Comparison of ENCODE assay signal across 23 cellular contexts in the genomic region with DNA sequence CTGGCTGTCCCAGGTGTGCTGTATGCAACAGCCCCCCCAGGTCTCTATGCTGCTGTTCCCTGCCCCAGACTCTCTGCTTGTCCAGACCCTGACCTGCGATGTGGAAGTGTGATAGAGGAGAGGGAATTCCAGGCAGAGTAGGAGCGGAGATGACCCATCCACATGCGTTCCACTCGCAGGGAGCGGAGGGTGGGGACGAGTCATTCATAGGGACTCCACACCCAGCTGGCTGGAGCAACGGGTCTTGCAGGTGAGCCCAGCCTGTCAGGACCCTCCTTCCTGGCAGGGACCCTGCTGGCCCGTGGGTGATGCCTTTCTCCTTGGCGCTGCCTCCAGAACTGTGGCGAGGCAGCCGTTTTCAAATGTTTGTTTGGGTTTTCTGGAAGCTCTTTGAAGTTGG. TPM values are rescaled to one million over a fixed set of nuclear protein-coding genes. Genes with fewer than 3 reads are reported as not detected.
A peak's percentile ranks its signal among the peaks of the same experiment; 100 is the strongest.
DNase-seq lines count a peak whose midpoint lies in the region; ATAC-seq, FAIRE-seq and TF ChIP-seq lines count a peak whose summit lies in the region.
"Had no signal": no experiment of that assay in that cellular context is flagged by ENCODE, and none has a peak within 500 bp of the region (broad histone marks: within the 10 kb centered on the region; RNA-seq: fewer than 3 reads in every experiment).

No MANE protein-coding gene starts in this region.

- ATAC-seq in HepG2: no peak
- ATAC-seq in right lobe of liver: no peak
- no peak for ATAC-seq in stimulated activated effector memory CD8-positive, alpha-beta T cell treated with anti-CD3 and anti-CD28 coated beads, Interleukin-12 subunit alpha, Interleukin-12 subunit beta, amount 100 ng/mL, for 72 hours
- ATAC-seq in GM19455 (IDR thresholded peaks at IDR 0.05; ENCODE audit: unreplicated experiment): no peak
- ATAC-seq: GM12878, GM23338 had no signal

- H3K4me3 ChIP-seq in HepG2 (replicated peaks in 1 of 3; ENCODE audit: insufficient read depth in 1 of 3, low read depth in 2 of 3, low read length in 3 of 3) (no peak overlapping the region), right lobe of liver (no peak overlapping the region), osteoblast (ENCODE audit: insufficient read depth, low read length) (no peak overlapping the region)
- H3K4me3 ChIP-seq: GM12878, GM23338 had no signal

- no peak for TF ChIP-seq RAD21 in HepG2 (CRISPR knock-in tag; IDR thresholded peaks at IDR 0.05)

- BruUV-seq in HepG2 (replicated peaks; lab: Mats Ljungman, UMichigan): no TSS peak

- no peaks in the 10 kb centered on the region for H3K79me2 ChIP-seq in HepG2 (ENCODE audit: insufficient read depth, low read length)
- H3K79me2 ChIP-seq in osteoblast (ENCODE audit: insufficient read depth, low read length): no peaks in the 10 kb centered on the region

- H3K4me1 ChIP-seq in HepG2 (ENCODE audit: insufficient read depth, low read length) (peaks cover 99% of the 10 kb centered on the region), right lobe of liver (no peaks in the 10 kb centered on the region), osteoblast (ENCODE audit: insufficient read depth, low read length) (peaks cover 7% of the 10 kb centered on the region)

- FAIRE-seq in HepG2 (lab: Jason Lieb, UNC): no peak
- FAIRE-seq: GM12878, GM19239 had no signal

- no peak for TF ChIP-seq EP300 in HepG2 (IDR thresholded peaks at IDR 0.05; ENCODE audit: low read depth in 2 of 2, low read length in 2 of 2)
- no peak for TF ChIP-seq EP300 in HepG2 (CRISPR knock-in tag; IDR thresholded peaks at IDR 0.05; ENCODE audit: borderline replicate concordance)

- in situ Hi-C loops in HepG2 (cut with HindIII; ENCODE audit: extremely low pct_ligation_motif_present, low pct_unique_long_range_greater_than_20kb): no loop called here

- H3K27ac Mint-ChIP-seq in stimulated activated effector memory CD8-positive, alpha-beta T cell treated with anti-CD3 and anti-CD28 coated beads, Interleukin-12 subunit alpha, Interleukin-12 subunit beta, amount 100 ng/mL, for 72 hours: no peak overlapping the region
- H3K27ac Mint-ChIP-seq: CD4-positive, CD25-positive, alpha-beta regulatory T cell; CD8-positive, alpha-beta memory T cell; GM23338 had no signal

- no peaks in the 10 kb centered on the region for H3K4me1 Mint-ChIP-seq in stimulated activated effector memory CD8-positive, alpha-beta T cell treated with anti-CD3 and anti-CD28 coated beads, Interleukin-12 subunit alpha, Interleukin-12 subunit beta, amount 100 ng/mL, for 72 hours
- H3K4me1 Mint-ChIP-seq: CD4-positive, CD25-positive, alpha-beta regulatory T cell; CD8-positive, alpha-beta memory T cell had no signal

- 97% methylated on average over 8 of the region's 11 CpGs for WGBS in HepG2 (ENCODE audit: low lambda C conversion rate)
- 83% methylated on average over 7 of the region's 11 CpGs for whole genome bisulfite sequencing in right lobe of liver (ENCODE audit: insufficient coverage, low coverage, low lambda C conversion rate, missing lambda C conversion rate)

- CTCF ChIA-PET in HepG2 (lab: Yijun Ruan, JAX; ENCODE audit: low intra/inter-chr PET ratio, low total read pairs): no interaction called here

- POLR2A ChIA-PET in HepG2 (lab: Yijun Ruan, JAX): interaction anchor here (0.9 to 5.4 kb wide), 4 partner anchors 17 to 58 kb away, joined by 4 to 53 read pairs (median 14); a partner anchor contains a TSS

- H3K9me3 Mint-ChIP-seq in stimulated activated effector memory CD8-positive, alpha-beta T cell treated with anti-CD3 and anti-CD28 coated beads, Interleukin-12 subunit alpha, Interleukin-12 subunit beta, amount 100 ng/mL, for 72 hours: no peaks in the 10 kb centered on the region
- H3K9me3 Mint-ChIP-seq: CD8-positive, alpha-beta memory T cell; GM23338 had no signal

- H4K20me1 ChIP-seq in HepG2 (ENCODE audit: insufficient read depth, low read length) (no peaks in the 10 kb centered on the region), osteoblast (ENCODE audit: insufficient read depth, low read length) (peaks cover 77% of the 10 kb centered on the region)

- no peak for TF ChIP-seq CTCF in HepG2 (CRISPR knock-in tag; IDR thresholded peaks at IDR 0.05)
- TF ChIP-seq CTCF in right lobe of liver (IDR thresholded peaks at IDR 0.05): no peak
- no peak for TF ChIP-seq CTCF in osteoblast (IDR thresholded peaks at IDR 0.05; ENCODE audit: extremely low read depth, low read depth, low read length)

- H3K4me2 ChIP-seq in HepG2 (ENCODE audit: low read depth, low read length) (no peak overlapping the region; the same call in 1 of the 2 replicates), osteoblast (ENCODE audit: insufficient read depth, low read length) (no peak overlapping the region)
- H3K4me2 ChIP-seq: GM23338 had no signal

- H3K4me3 Mint-ChIP-seq in stimulated activated effector memory CD8-positive, alpha-beta T cell treated with anti-CD3 and anti-CD28 coated beads, Interleukin-12 subunit alpha, Interleukin-12 subunit beta, amount 100 ng/mL, for 72 hours: no peak overlapping the region
- H3K4me3 Mint-ChIP-seq: CD4-positive, CD25-positive, alpha-beta regulatory T cell; CD8-positive, alpha-beta memory T cell; GM23338 had no signal

- TF ChIP-seq POLR2A in HepG2 (IDR thresholded peaks at IDR 0.05; ENCODE audit: insufficient read depth in 1 of 2, low read depth in 2 of 2, low read length in 2 of 2) (no peak), right lobe of liver (IDR thresholded peaks at IDR 0.05) (no peak)

- H3K9ac ChIP-seq in HepG2 (ENCODE audit: insufficient read depth, low read depth, low read length): no peak overlapping the region

- H3K9me3 ChIP-seq in HepG2 (ENCODE audit: low read length) (no peaks in the 10 kb centered on the region), right lobe of liver (no peaks in the 10 kb centered on the region), osteoblast (ENCODE audit: low read depth, low read length) (no peaks in the 10 kb centered on the region)

- H3K27ac ChIP-seq in HepG2 (ENCODE audit: extremely low read length, insufficient read depth, low read length) (peak overlapping the region; percentile 93), right lobe of liver (no peak overlapping the region), osteoblast (ENCODE audit: low read depth, low read length) (peak overlapping the region; percentile 15)

- no peaks in the 10 kb centered on the region for H3K36me3 Mint-ChIP-seq in stimulated activated effector memory CD8-positive, alpha-beta T cell treated with anti-CD3 and anti-CD28 coated beads, Interleukin-12 subunit alpha, Interleukin-12 subunit beta, amount 100 ng/mL, for 72 hours
- H3K36me3 Mint-ChIP-seq: CD4-positive, CD25-positive, alpha-beta regulatory T cell; CD8-positive, alpha-beta memory T cell had no signal

- H3K27me3 ChIP-seq in HepG2 (ENCODE audit: control insufficient read depth in 1 of 2, insufficient read depth in 2 of 2, low read length in 2 of 2) (no peaks in the 10 kb centered on the region), right lobe of liver (no peaks in the 10 kb centered on the region), osteoblast (ENCODE audit: insufficient read depth, low read length) (no peaks in the 10 kb centered on the region)

- H3K36me3 ChIP-seq in HepG2 (replicated peaks in 1 of 2; ENCODE audit: control insufficient read depth in 1 of 2, insufficient read depth in 2 of 2, low read length in 2 of 2): peaks cover 2 to 3% of the 10 kb centered on the region in 2 experiments; a peak in 2 of 5 replicates
- no peaks in the 10 kb centered on the region for H3K36me3 ChIP-seq in right lobe of liver
- peaks cover 74% of the 10 kb centered on the region for H3K36me3 ChIP-seq in osteoblast (ENCODE audit: insufficient read depth, low read length)

- no peak for DNase-seq in HepG2 (ENCODE audit: low spot score)
- DNase-seq in right lobe of liver: no peak
- DNase-seq in islet precursor cell: peak; percentile 64
- DNase-seq in osteoblast (ENCODE audit: insufficient read length, low spot score, missing footprints): peak; percentile 17
- no peak for DNase-seq in NCI-H510A (lab: John Stamatoyannopoulos, UW)
- DNase-seq in hypothalamus (lab: John Stamatoyannopoulos, UW): no peak
- DNase-seq in stimulated activated effector memory CD8-positive, alpha-beta T cell treated with anti-CD3 and anti-CD28 coated beads, Interleukin-12 subunit alpha, Interleukin-12 subunit beta, amount 100 ng/mL, for 72 hours (ENCODE audit: low spot score in 2 of 2): no peak
- DNase-seq: 8988T; C1 segment of cervical spinal cord; CD4-positive, CD25-positive, alpha-beta regulatory T cell; CD8-positive, alpha-beta memory T cell; COR-L47; DMS 273 treated with DMSO at 0.1 percent for 48 hours; DMS53; DND-41; EL; H7 had no signal

- intact Hi-C loops in HepG2 (cut with micrococcal nuclease; ENCODE audit: unreplicated experiment): loop anchor here (2.0 kb wide), 1 partner anchor 33 kb away; no protein-coding TSS in a partner anchor
- intact Hi-C loops in right lobe of liver (cut with DNase I): no loop called here

- H2AFZ ChIP-seq in HepG2 (ENCODE audit: low read length) (no peak overlapping the region), osteoblast (ENCODE audit: low read length) (no peak overlapping the region)
- H2AFZ ChIP-seq: GM23338 had no signal

RNA-seq across cellular contexts. Expression of a gene that starts 58.8 kb away (rescaled TPM):
- total RNA-seq in HepG2 (2016; rRNA removed; fragmentation: Illumina TruSeq; extraction: Trizol) (1.9 and 4.3 TPM in 2 replicates), right lobe of liver (under 1 TPM in 2 of 6 experiments, not detected in 4; 0.64 to 0.74 TPM), osteoblast (579 and 687 TPM in 2 replicates)
- 0.35 and 0.71 TPM in 2 replicates for total RNA-seq in HepG2 (2016; cell fraction: cytosol; rRNA removed; fragmentation: Illumina TruSeq; extraction: Trizol; ENCODE audit: low read depth)
- total RNA-seq in HepG2 (2016; cell fraction: insoluble cytoplasmic fraction; rRNA removed; fragmentation: Illumina TruSeq; extraction: Trizol): 1.7 and 4.0 TPM in 2 replicates
- 0.62 and 1.1 TPM in 2 replicates for total RNA-seq in HepG2 (2016; cell fraction: membrane; rRNA removed; fragmentation: Illumina TruSeq; extraction: Trizol)
- 6.2 and 7.7 TPM in 2 replicates for total RNA-seq in HepG2 (2016; cell fraction: nucleus; rRNA removed; fragmentation: Illumina TruSeq; extraction: Trizol)
- 14.2 and 28.5 TPM in 2 replicates for polyA plus RNA-seq in HepG2 (2011; rRNA removed)
- polyA plus RNA-seq in HepG2 (2011; cell fraction: cytosol; rRNA removed): 7.4 and 14.6 TPM in 2 replicates
- polyA plus RNA-seq in HepG2 (2011; cell fraction: nucleus; rRNA removed): 12.7 and 33.7 TPM in 2 replicates
- 2.5 and 9.7 TPM in 2 replicates for polyA plus RNA-seq in HepG2 (2012)
- polyA plus RNA-seq in HepG2 (2016; cell fraction: cytosol; fragmentation: Illumina TruSeq; extraction: Trizol; ENCODE audit: low read depth): 0.14 and 0.20 TPM in 2 replicates
- 0.99 and 1.7 TPM in 2 replicates for polyA plus RNA-seq in HepG2 (2016; cell fraction: insoluble cytoplasmic fraction; fragmentation: Illumina TruSeq; extraction: Trizol; ENCODE audit: low read depth)
- 0.18 and 0.26 TPM in 2 replicates for polyA plus RNA-seq in HepG2 (2016; cell fraction: membrane; fragmentation: Illumina TruSeq; extraction: Trizol; ENCODE audit: low read depth)
- polyA plus RNA-seq in HepG2 (2016; cell fraction: nucleus; fragmentation: Illumina TruSeq; extraction: Trizol; ENCODE audit: insufficient read depth, low read depth): 5.6 and 6.2 TPM in 2 replicates
- 0.12 and 60.1 TPM in 2 replicates for polyA minus RNA-seq in HepG2 (2011; rRNA and poly(A)+ RNA removed; ENCODE audit: low replicate concordance)
- polyA minus RNA-seq in HepG2 (2011; cell fraction: cytosol; rRNA and poly(A)+ RNA removed): 11.0 and 22.8 TPM in 2 replicates
- 10.2 and 29.6 TPM in 2 replicates for polyA minus RNA-seq in HepG2 (2011; cell fraction: nucleus; rRNA and poly(A)+ RNA removed)
- total RNA-seq: A673; CD8-positive, alpha-beta memory T cell; G401 had no signal
- polyA plus RNA-seq: CD8-positive, alpha-beta memory T cell had no signal

Comparison
In these comparisons a context has a peak if more than half of its experiments do, and no peak if none do; other contexts are left out.
1. H3K27ac ChIP-seq: peak in HepG2 (single experiment) and osteoblast (single experiment); none in right lobe of liver (0 of 3).
2. DNase-seq: peak in islet precursor cell (single experiment) and osteoblast (single experiment); none in HepG2 (single experiment), right lobe of liver (0 of 3), NCI-H510A (single experiment), hypothalamus (0 of 51) and stimulated activated effector memory CD8-positive, alpha-beta T cell treated with anti-CD3 and anti-CD28 coated beads, Interleukin-12 subunit alpha, Interleukin-12 subunit beta, amount 100 ng/mL, for 72 hours (0 of 2).
3. RNA of a gene that starts 58.8 kb away (total RNA-seq): 579 to 687 TPM in osteoblast; 0.35 to 7.7 TPM in HepG2 and 0.64 to 0.74 TPM in right lobe of liver; every median in the first group is over 10 times any median in the second.